ENCODE assay signal across 12 cellular contexts in genomic region chr9:127962278-127962677, GRCh38. TPM values are rescaled to one million over a fixed set of nuclear protein-coding genes. Genes with fewer than 3 reads are reported as not detected.
A peak's percentile ranks its signal among the peaks of the same experiment; 100 is the strongest.
DNase-seq lines count a peak whose midpoint lies in the region; ATAC-seq and TF ChIP-seq lines count a peak whose summit lies in the region.
"Had no signal": no experiment of that assay in that cellular context is flagged by ENCODE, and none has a peak within 500 bp of the region (broad histone marks: within the 10 kb centered on the region; RNA-seq: fewer than 3 reads in every experiment).

No MANE protein-coding gene starts in this region.

- H3K4me1 Mint-ChIP-seq in activated naive CD8-positive, alpha-beta T cell treated with anti-CD3 and anti-CD28 coated beads for 36 hours: peaks cover 94% of the 10 kb centered on the region
- peaks cover 56% of the 10 kb centered on the region for H3K4me1 Mint-ChIP-seq in mesothelial cell of epicardium

- no peak for TF ChIP-seq EP300 in tibial nerve (IDR thresholded peaks at IDR 0.05)

- no peaks in the 10 kb centered on the region for H3K27me3 ChIP-seq in heart right ventricle
- no peaks in the 10 kb centered on the region for H3K27me3 ChIP-seq in tibial nerve

- H3K4me3 Mint-ChIP-seq in activated naive CD8-positive, alpha-beta T cell treated with anti-CD3 and anti-CD28 coated beads for 36 hours: no peak overlapping the region
- no peak overlapping the region for H3K4me3 Mint-ChIP-seq in mesothelial cell of epicardium
- H3K4me3 Mint-ChIP-seq: natural killer cell had no signal

- H3K4me3 ChIP-seq in heart right ventricle (no peak overlapping the region), tibial nerve (no peak overlapping the region)

- no peak for TF ChIP-seq CTCF in heart right ventricle (IDR thresholded peaks at IDR 0.05)
- no peak for TF ChIP-seq CTCF in mesothelial cell of epicardium (IDR thresholded peaks at IDR 0.05; ENCODE audit: unreplicated experiment)
- no peak for TF ChIP-seq CTCF in tibial nerve (IDR thresholded peaks at IDR 0.05)

- H3K27me3 Mint-ChIP-seq in activated naive CD8-positive, alpha-beta T cell treated with anti-CD3 and anti-CD28 coated beads for 36 hours: no peaks in the 10 kb centered on the region
- H3K27me3 Mint-ChIP-seq in mesothelial cell of epicardium (ENCODE audit: low read depth): no peaks in the 10 kb centered on the region

- H3K36me3 Mint-ChIP-seq in activated naive CD8-positive, alpha-beta T cell treated with anti-CD3 and anti-CD28 coated beads for 36 hours: peaks cover 50% of the 10 kb centered on the region
- peaks cover 11% of the 10 kb centered on the region for H3K36me3 Mint-ChIP-seq in mesothelial cell of epicardium
- H3K36me3 Mint-ChIP-seq: natural killer cell had no signal

- ATAC-seq in Right ventricle myocardium inferior (no peak), heart right ventricle (no peak), GM21423 (IDR thresholded peaks at IDR 0.05; ENCODE audit: unreplicated experiment) (no peak)
- ATAC-seq: HepG2, natural killer cell had no signal

- no peak for TF ChIP-seq POLR2A in tibial nerve (IDR thresholded peaks at IDR 0.05)

- H3K9me3 ChIP-seq in heart right ventricle (no peaks in the 10 kb centered on the region), tibial nerve (no peaks in the 10 kb centered on the region)

- H3K27ac ChIP-seq in heart right ventricle: peak overlapping the region in 4 of 10 donors; percentile 12 to 93 (median 70)
- peak overlapping the region in 3 of 4 donors; percentile 88 to 99 (median 98) for H3K27ac ChIP-seq in tibial nerve

- H3K4me1 ChIP-seq in heart right ventricle (peaks cover 33 to 71% (median 66%) of the 10 kb centered on the region in 9 donors), tibial nerve (peaks cover 0 to 93% (median 75%) of the 10 kb centered on the region in 4 donors)

- peak overlapping the region; percentile 95 for H3K27ac Mint-ChIP-seq in activated naive CD8-positive, alpha-beta T cell treated with anti-CD3 and anti-CD28 coated beads for 36 hours
- H3K27ac Mint-ChIP-seq in mesothelial cell of epicardium: peak overlapping the region; percentile 50
- H3K27ac Mint-ChIP-seq: natural killer cell had no signal

- DNase-seq in Right ventricle myocardium inferior (ENCODE audit: missing footprints): peak; percentile 11
- no peak for DNase-seq in heart right ventricle
- no peak for DNase-seq in activated naive CD8-positive, alpha-beta T cell treated with anti-CD3 and anti-CD28 coated beads for 36 hours
- DNase-seq in mesothelial cell of epicardium (ENCODE audit: low spot score in 2 of 2, unreplicated experiment in 2 of 2): no peak
- no peak for DNase-seq in tibial nerve (ENCODE audit: low spot score in 2 of 2)
- DNase-seq in OCI-M1 (lab: John Stamatoyannopoulos, UW): no peak
- no peak for DNase-seq in NCI-H1092 treated with DMSO at 0.1 percent for 48 hours (lab: John Stamatoyannopoulos, UW)
- DNase-seq: DND-41, natural killer cell, NCI-H510A had no signal

- peaks cover 7% of the 10 kb centered on the region for H3K9me3 Mint-ChIP-seq in activated naive CD8-positive, alpha-beta T cell treated with anti-CD3 and anti-CD28 coated beads for 36 hours
- H3K9me3 Mint-ChIP-seq in mesothelial cell of epicardium: peaks cover 7% of the 10 kb centered on the region
- H3K9me3 Mint-ChIP-seq: natural killer cell had no signal

- intact Hi-C loops in Right ventricle myocardium inferior (cut with DNase I) (loop anchor here (5.0 kb wide), 1 partner anchor 90 kb away; no protein-coding TSS in a partner anchor), heart right ventricle (cut with DNase I) (loop anchor here in 1 of 10 donors (10.0 kb wide), 1 partner anchor 1283 kb away; no protein-coding TSS in a partner anchor)

- WGBS in heart right ventricle, 2 donors: 56 to 75% methylated on average over 3 of the region's 3 CpGs
- WGBS in tibial nerve, 2 donors: 28 to 53% methylated on average over 3 of the region's 3 CpGs

- H3K36me3 ChIP-seq in heart right ventricle (no peaks in the 10 kb centered on the region), tibial nerve (no peaks in the 10 kb centered on the region)

RNA-seq across cellular contexts. Expression of gene EEIG1, which starts 18.5 kb away (rescaled TPM):
- total RNA-seq in Right ventricle myocardium inferior (25.3 TPM), heart right ventricle (10 to 100 TPM; 11.1 to 33.5 (median 25.1) TPM), mesothelial cell of epicardium (62.8 to 68.8 TPM (median 67.4 TPM) in 3 replicates), tibial nerve (10 to 100 TPM; 33.9 to 53.8 (median 50.2) TPM)
- polyA plus RNA-seq in heart right ventricle: 10 to 100 TPM in 1 of 2 donors, 1 to 10 TPM in 1; 6.7 to 13.0 TPM
- 10 to 100 TPM; 77.2 to 83.8 TPM for total RNA-seq in activated naive CD8-positive, alpha-beta T cell treated with anti-CD3 and anti-CD28 coated beads for 36 hours

RNA-seq across cellular contexts. Expression of gene DPM2, which starts 24.6 kb away (rescaled TPM):
- total RNA-seq in Right ventricle myocardium inferior (11.9 TPM), heart right ventricle (10 to 100 TPM in 8 of 10 donors, 1 to 10 TPM in 2; 7.2 to 15.4 (median 12.3) TPM), mesothelial cell of epicardium (36.8 to 37.5 TPM (median 36.9 TPM) in 3 replicates), tibial nerve (10 to 100 TPM in 3 of 4 donors, 1 to 10 TPM in 1; 9.0 to 21.9 (median 14.7) TPM)
- 10 to 100 TPM; 16.7 to 31.1 TPM for polyA plus RNA-seq in heart right ventricle
- 10 to 100 TPM; 55.4 to 57.6 TPM for total RNA-seq in activated naive CD8-positive, alpha-beta T cell treated with anti-CD3 and anti-CD28 coated beads for 36 hours

RNA-seq across cellular contexts. Expression of gene PIP5KL1, which starts 31.7 kb away (rescaled TPM):
- total RNA-seq in Right ventricle myocardium inferior (not detected), heart right ventricle (under 1 TPM in 7 of 10 donors, not detected in 3; 0.25 to 0.59 (median 0.47) TPM), mesothelial cell of epicardium (7.6 to 9.0 TPM (median 8.2 TPM) in 3 replicates), tibial nerve (under 1 TPM in 1 of 4 donors, not detected in 3; 0.59 TPM)
- under 1 TPM in 1 of 2 donors, not detected in 1; 0.28 TPM for polyA plus RNA-seq in heart right ventricle
- 1 to 10 TPM; 2.3 to 3.2 TPM for total RNA-seq in activated naive CD8-positive, alpha-beta T cell treated with anti-CD3 and anti-CD28 coated beads for 36 hours

RNA-seq across cellular contexts. Expression of gene ST6GALNAC4, which starts 45.4 kb away (rescaled TPM):
- 21.9 TPM for total RNA-seq in Right ventricle myocardium inferior
- total RNA-seq in heart right ventricle: 10 to 100 TPM; 23.2 to 52.9 (median 33.9) TPM
- polyA plus RNA-seq in heart right ventricle: 10 to 100 TPM; 10.8 to 48.6 TPM
- 10 to 100 TPM; 45.3 to 51.2 TPM for total RNA-seq in activated naive CD8-positive, alpha-beta T cell treated with anti-CD3 and anti-CD28 coated beads for 36 hours
- 14.5 to 16.1 TPM (median 15.8 TPM) in 3 replicates for total RNA-seq in mesothelial cell of epicardium
- total RNA-seq in tibial nerve: 10 to 100 TPM; 23.9 to 70.5 (median 37.0) TPM
